In genomic region chr16:27236635-27237228, GRCh38 we compare ENCODE assay signal across 9 cellular contexts. TPM values are rescaled to one million over a fixed set of nuclear protein-coding genes. Genes with fewer than 3 reads are reported as not detected.
DNase-seq lines count a peak whose midpoint lies in the region; ATAC-seq, FAIRE-seq and TF ChIP-seq lines count a peak whose summit lies in the region.
"Had no signal": no experiment of that assay in that cellular context is flagged by ENCODE, and none has a peak within 500 bp of the region (broad histone marks: within the 10 kb centered on the region; RNA-seq: fewer than 3 reads in every experiment).

No MANE protein-coding gene starts in this region.

- H3K27ac Mint-ChIP-seq in T-cell: peak overlapping the region; percentile 97 to 99

- no peak for ATAC-seq in T-cell (replicated peaks in 1 of 4)
- no peak for ATAC-seq in HG02623 (IDR thresholded peaks at IDR 0.05; ENCODE audit: unreplicated experiment)
- no peak for ATAC-seq in HG02759 (IDR thresholded peaks at IDR 0.05; ENCODE audit: unreplicated experiment)
- ATAC-seq in HG02884 (IDR thresholded peaks at IDR 0.05; ENCODE audit: unreplicated experiment): no peak

- peaks cover 86% of the 10 kb centered on the region for H3K4me1 ChIP-seq in DOHH2 (ENCODE audit: control insufficient read depth, low read length)
- H3K4me1 ChIP-seq in endothelial cell of umbilical vein (ENCODE audit: control insufficient read depth, extremely low read depth, insufficient read depth, low read length): peaks cover 69% of the 10 kb centered on the region
- H3K4me1 ChIP-seq in sigmoid colon: peaks cover 0 to 40% (median 30%) of the 10 kb centered on the region in 4 donors

- no peaks in the 10 kb centered on the region for H3K9me3 ChIP-seq in DOHH2 (ENCODE audit: control insufficient read depth, insufficient read depth, low read length)
- H3K9me3 ChIP-seq in endothelial cell of umbilical vein (replicated peaks; ENCODE audit: control insufficient read depth, insufficient read depth, low read length): no peaks in the 10 kb centered on the region
- no peaks in the 10 kb centered on the region for H3K9me3 ChIP-seq in sigmoid colon
- H3K9me3 ChIP-seq: MG63 had no signal

- H3K4me2 ChIP-seq in DOHH2 (ENCODE audit: low read length): peak overlapping the region; percentile 81
- peak overlapping the region; percentile 31 for H3K4me2 ChIP-seq in endothelial cell of umbilical vein (ENCODE audit: insufficient read depth, low read length)

- peak overlapping the region; percentile 86 for H3K27ac ChIP-seq in DOHH2 (ENCODE audit: low read depth, low read length)
- H3K27ac ChIP-seq in endothelial cell of umbilical vein (ENCODE audit: insufficient read depth, low read depth, low read length): peak overlapping the region; percentile 99
- H3K27ac ChIP-seq in sigmoid colon: peak overlapping the region; percentile 41 to 74 (median 54)

- H3K4me3 ChIP-seq in DOHH2 (ENCODE audit: low read length) (peak overlapping the region; percentile 64), endothelial cell of umbilical vein (replicated peaks in 1 of 3; ENCODE audit: insufficient read depth in 1 of 3, low read depth in 1 of 3, low read length in 3 of 3) (no peak overlapping the region), sigmoid colon (no peak overlapping the region)
- H3K4me3 ChIP-seq: MG63 had no signal

- peaks cover 81 to 89% (median 87%) of the 10 kb centered on the region in 3 donors for H3K4me1 Mint-ChIP-seq in T-cell

- intact Hi-C loops in endothelial cell of umbilical vein (cut with micrococcal nuclease) (no loop called here), sigmoid colon (cut with DNase I) (no loop called here)

- H3K4me3 Mint-ChIP-seq in T-cell: peak overlapping the region; percentile 61 to 74 (median 70)

- no TSS peak for BruUV-seq in endothelial cell of umbilical vein (replicated peaks; lab: Mats Ljungman, UMichigan)

- H4K20me1 ChIP-seq in DOHH2 (ENCODE audit: control insufficient read depth, insufficient read depth, low read depth, low read length) (no peaks in the 10 kb centered on the region), endothelial cell of umbilical vein (replicated peaks; ENCODE audit: control insufficient read depth, extremely low read depth, insufficient read depth, low read length) (no peaks in the 10 kb centered on the region)

- H3F3A ChIP-seq in DOHH2 (ENCODE audit: control insufficient read depth, insufficient read depth): peaks cover 25% of the 10 kb centered on the region

- POLR2A ChIA-PET in T-cell (lab: Charles Lee): interaction anchor here (0.5 to 1.8 kb wide), 8 partner anchors 13 to 216 kb away, joined by 3 to 12 read pairs (median 4); partner anchors contain the start of gene KDM8 (in 2 of the 2)
- POLR2A ChIA-PET in endothelial cell of umbilical vein (lab: Charles Lee): interaction anchor here (1.0 to 1.5 kb wide), 2 partner anchors 90 to 119 kb away, joined by 3 to 4 read pairs; no protein-coding TSS in a partner anchor

- no peaks in the 10 kb centered on the region for H3K27me3 Mint-ChIP-seq in T-cell

- no peaks in the 10 kb centered on the region for H3K9me3 Mint-ChIP-seq in T-cell

- TF ChIP-seq POLR2A in endothelial cell of umbilical vein (IDR thresholded peaks at IDR 0.05; ENCODE audit: low read depth, low read length) (no peak), sigmoid colon (IDR thresholded peaks at IDR 0.05) (no peak)

- no peaks in the 10 kb centered on the region for H3K9me1 ChIP-seq in endothelial cell of umbilical vein (replicated peaks; ENCODE audit: control insufficient read depth, extremely low read depth, insufficient read depth, low read length)

- no peak for TF ChIP-seq EP300 in sigmoid colon (IDR thresholded peaks at IDR 0.05)

- CTCF ChIA-PET in T-cell (lab: Charles Lee) (interaction anchor here (0.6 to 1.5 kb wide), 8 partner anchors 25 to 131 kb away, joined by 3 to 9 read pairs (median 4); partner anchors contain the start of genes KDM8 (in 1 of the 2) and NSMCE1 (in 1 of the 2)), endothelial cell of umbilical vein (lab: Charles Lee) (interaction anchor here (0.7 to 15.6 kb wide), 10 partner anchors 10 to 131 kb away, joined by 3 to 299 read pairs (median 10); partner anchors contain the start of gene KDM8)

- DNase-seq in T-cell (peak in 3 of 34 experiments; percentile 9 to 57 (median 22)), endothelial cell of umbilical vein (ENCODE audit: low read depth, low spot score) (no peak), sigmoid colon (peak; percentile 19), COLO668 (lab: John Stamatoyannopoulos, UW; ENCODE audit: unreplicated experiment) (no peak)
- DNase-seq: MG63 had no signal

- WGBS in sigmoid colon, 2 donors: 71 to 83% methylated on average over 8 of the region's 8 CpGs

- H3K9me2 ChIP-seq in DOHH2 (replicated peaks; ENCODE audit: control insufficient read depth, low read length): no peaks in the 10 kb centered on the region

- H3K9ac ChIP-seq in endothelial cell of umbilical vein (replicated peaks; ENCODE audit: extremely low read depth, insufficient read depth, low read length): peak overlapping the region; percentile 33

- FAIRE-seq in endothelial cell of umbilical vein (lab: Jason Lieb, UNC): no peak

- peaks cover 18% of the 10 kb centered on the region for H3K36me3 Mint-ChIP-seq in T-cell

- dilution Hi-C loops in endothelial cell of umbilical vein (cut with MboI; ENCODE audit: extremely low pct_ligation_motif_present, low sequenced_read_pairs): no loop called here

- peak overlapping the region; percentile 66 for H2AFZ ChIP-seq in endothelial cell of umbilical vein (ENCODE audit: low read depth, low read length)

- H3K27me3 ChIP-seq in DOHH2 (ENCODE audit: control insufficient read depth, low read length): no peaks in the 10 kb centered on the region
- H3K27me3 ChIP-seq in endothelial cell of umbilical vein (ENCODE audit: control insufficient read depth in 2 of 2, insufficient read depth in 2 of 2, low read length in 2 of 2): no peaks in the 10 kb centered on the region
- H3K27me3 ChIP-seq in sigmoid colon: no peaks in the 10 kb centered on the region
- H3K27me3 ChIP-seq: MG63 had no signal

- H3K36me3 ChIP-seq in DOHH2 (ENCODE audit: control insufficient read depth, low read length) (peaks cover 19% of the 10 kb centered on the region), endothelial cell of umbilical vein (ENCODE audit: control insufficient read depth in 2 of 2, extremely low read depth in 1 of 2, insufficient read depth in 2 of 2, low read length in 2 of 2) (peaks cover 0 to 9% of the 10 kb centered on the region in 2 experiments), sigmoid colon (peaks cover 0 to 24% (median 11%) of the 10 kb centered on the region in 4 donors)

- peaks cover 9% of the 10 kb centered on the region for H3K79me2 ChIP-seq in DOHH2 (ENCODE audit: control insufficient read depth, low read length)
- no peaks in the 10 kb centered on the region for H3K79me2 ChIP-seq in endothelial cell of umbilical vein (ENCODE audit: control insufficient read depth, insufficient read depth, low read length)

- TF ChIP-seq CTCF in DOHH2 (IDR thresholded peaks at IDR 0.05; ENCODE audit: low read depth, low read length, poor library complexity, severe bottlenecking): no peak
- TF ChIP-seq CTCF in endothelial cell of umbilical vein (IDR thresholded peaks at IDR 0.05; ENCODE audit: extremely low read depth in 1 of 2, insufficient read depth in 1 of 2, low read depth in 1 of 2, low read length in 2 of 2): no peak
- no peak for TF ChIP-seq CTCF in sigmoid colon (IDR thresholded peaks at IDR 0.05)

TF ChIP-seq in endothelial cell of umbilical vein, 7 proteins besides CTCF, POLR2A, EP300 and RAD21:
- TF ChIP-seq FOS (IDR thresholded peaks at IDR 0.05; ENCODE audit: borderline replicate concordance, insufficient read depth, low read length): no peak
TF ChIP-seq in endothelial cell of umbilical vein: peak in this region for 0.

RNA-seq across cellular contexts. Expression of gene NSMCE1, which starts 31.8 kb away (rescaled TPM):
- 10 to 100 TPM; 53.5 to 83.2 (median 73.9) TPM for total RNA-seq in T-cell
- 42.0 and 46.4 TPM in 2 replicates for total RNA-seq in endothelial cell of umbilical vein
- 21.9 and 23.8 TPM in 2 replicates for polyA plus RNA-seq in endothelial cell of umbilical vein
- polyA plus RNA-seq in endothelial cell of umbilical vein (2011; cell fraction: cytosol; rRNA removed): 28.7 and 36.9 TPM in 2 replicates
- polyA plus RNA-seq in endothelial cell of umbilical vein (2011; cell fraction: nucleus; rRNA removed): 15.8 and 16.2 TPM in 2 replicates
- polyA plus RNA-seq in endothelial cell of umbilical vein (2012): 51.1 and 71.1 TPM in 2 replicates
- polyA minus RNA-seq in endothelial cell of umbilical vein: 29.8 and 36.0 TPM in 2 replicates
- 21.2 TPM for polyA minus RNA-seq in endothelial cell of umbilical vein (2011; cell fraction: cytosol; rRNA and poly(A)+ RNA removed)
- polyA minus RNA-seq in endothelial cell of umbilical vein (2011; cell fraction: nucleus; rRNA and poly(A)+ RNA removed): 14.1 and 18.2 TPM in 2 replicates
- 10 to 100 TPM; 32.5 to 51.0 (median 45.1) TPM for total RNA-seq in sigmoid colon
- polyA plus RNA-seq in sigmoid colon: 10 to 100 TPM; 54.7 to 65.2 (median 64.2) TPM

RNA-seq across cellular contexts. Expression of gene KDM8, which starts 33.4 kb away (rescaled TPM):
- total RNA-seq in T-cell (10 to 100 TPM; 13.4 to 25.6 (median 23.5) TPM), endothelial cell of umbilical vein (8.4 and 8.9 TPM in 2 replicates), sigmoid colon (1 to 10 TPM; 2.5 to 6.8 (median 3.7) TPM)
- polyA plus RNA-seq in endothelial cell of umbilical vein (5.1 TPM in 2 replicates), sigmoid colon (1 to 10 TPM; 5.1 to 5.4 (median 5.4) TPM)
- polyA plus RNA-seq in endothelial cell of umbilical vein (2011; cell fraction: cytosol; rRNA removed): 4.0 and 4.6 TPM in 2 replicates
- polyA plus RNA-seq in endothelial cell of umbilical vein (2011; cell fraction: nucleus; rRNA removed): 14.0 and 15.0 TPM in 2 replicates
- 2.7 and 4.2 TPM in 2 replicates for polyA plus RNA-seq in endothelial cell of umbilical vein (2012)
- polyA minus RNA-seq in endothelial cell of umbilical vein: 6.4 and 24.7 TPM in 2 replicates
- polyA minus RNA-seq in endothelial cell of umbilical vein (2011; cell fraction: cytosol; rRNA and poly(A)+ RNA removed): 2.8 TPM
- 12.1 and 13.0 TPM in 2 replicates for polyA minus RNA-seq in endothelial cell of umbilical vein (2011; cell fraction: nucleus; rRNA and poly(A)+ RNA removed)
